In the genomic region with DNA sequence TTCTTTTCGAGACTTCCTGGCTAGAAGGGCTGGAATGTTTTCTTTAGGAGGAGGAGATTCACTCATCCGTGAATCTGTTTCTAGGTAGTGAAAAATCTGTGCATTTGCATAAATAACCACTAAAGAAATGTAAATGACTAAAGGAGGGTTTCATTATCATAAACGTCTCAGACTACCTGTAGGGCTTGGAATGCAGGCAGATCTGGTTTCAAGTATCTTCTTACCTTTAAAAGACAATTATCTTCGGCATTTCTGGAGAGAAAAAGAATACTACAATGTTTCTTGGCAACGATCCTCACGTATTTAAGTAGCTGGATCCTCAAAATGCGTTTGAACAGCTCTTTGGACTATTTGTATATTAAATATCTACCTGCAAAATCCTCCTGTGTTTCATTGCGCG, we compare ENCODE assay signal across 28 cellular contexts.
DNase-seq lines count a peak whose midpoint lies in the region; ATAC-seq and TF ChIP-seq lines count a peak whose summit lies in the region.
"Had no signal": no experiment of that assay in that cellular context is flagged by ENCODE, and none has a peak within 500 bp of the region (broad histone marks: within the 10 kb centered on the region; RNA-seq: fewer than 3 reads in every experiment).

No MANE protein-coding gene starts in this region.

- no peak overlapping the region for H2AFZ ChIP-seq in H9 (ENCODE audit: low read length)
- H2AFZ ChIP-seq in parathyroid adenoma = peak overlapping the region; percentile 64

- peak overlapping the region; percentile 99 for H3K27ac ChIP-seq in H9 (ENCODE audit: insufficient read length, low read depth, low read length)
- no peak overlapping the region for H3K27ac ChIP-seq in RWPE2 (ENCODE audit: poor library complexity, severe bottlenecking)
- H3K27ac ChIP-seq in parathyroid adenoma = peak overlapping the region; percentile 86
- H3K27ac ChIP-seq: brain microvascular endothelial cell, coronary artery, heart left ventricle, Peyer's patch, psoas muscle, skin epidermis, transverse colon had no signal

- H3K27me3 ChIP-seq in H9 (ENCODE audit: insufficient read depth, low read length) (no peaks in the 10 kb centered on the region), RWPE2 (ENCODE audit: insufficient read depth, poor library complexity, severe bottlenecking) (no peaks in the 10 kb centered on the region), parathyroid adenoma (ENCODE audit: control insufficient read depth, insufficient read depth, low read length) (no peaks in the 10 kb centered on the region)
- H3K27me3 ChIP-seq: brain microvascular endothelial cell, heart left ventricle, Peyer's patch, transverse colon had no signal

- peak overlapping the region; percentile 4 for H3T11ph ChIP-seq in H9 (ENCODE audit: low read length)

- no peak overlapping the region for H2BK120ac ChIP-seq in H9 (ENCODE audit: low read depth, low read length, poor library complexity, severe bottlenecking)

- peak overlapping the region; percentile 36 for H4K91ac ChIP-seq in H9 (ENCODE audit: insufficient read length, low read depth, low read length)

- no peaks in the 10 kb centered on the region for H4K20me1 ChIP-seq in H9 (ENCODE audit: control insufficient read depth, insufficient read depth, insufficient read length)

- ATAC-seq in RWPE2 (ENCODE audit: low read depth) (peak; percentile 27; the same call in 2 of the 3 replicates), HG03342 (IDR thresholded peaks at IDR 0.05; ENCODE audit: unreplicated experiment) (no peak)
- ATAC-seq: activated naive CD8-positive, alpha-beta T cell treated with anti-CD3 and anti-CD28 coated beads, Interleukin-2, amount 50 U/mL, for 24 hours; CD8-positive, alpha-beta T cell; GM12878; heart left ventricle; natural killer cell; psoas muscle; T-helper 17 cell had no signal

- TF ChIP-seq CTCF in H9 (conservative IDR thresholded peaks at IDR 0.05) (no peak), RWPE2 (IDR thresholded peaks at IDR 0.05; ENCODE audit: poor library complexity, severe bottlenecking) (no peak), parathyroid adenoma (IDR thresholded peaks at IDR 0.05) (no peak)

- H3K79me2 ChIP-seq in H9 (ENCODE audit: insufficient read depth, low read length) (no peaks in the 10 kb centered on the region), parathyroid adenoma (no peaks in the 10 kb centered on the region)

- H3K27me3 Mint-ChIP-seq in H9 (ENCODE audit: low read depth) = no peaks in the 10 kb centered on the region
- H3K27me3 Mint-ChIP-seq: activated naive CD8-positive, alpha-beta T cell treated with anti-CD3 and anti-CD28 coated beads, Interleukin-2, amount 50 U/mL, for 24 hours; stimulated activated naive CD8-positive, alpha-beta T cell treated with anti-CD3 and anti-CD28 coated beads, Interleukin-15, Interleukin-2, amounts not matched to agents 100 ng/mL and 50 ng/mL, for 24 hours had no signal

- H3K36me3 Mint-ChIP-seq in H9 (ENCODE audit: insufficient read depth in 1 of 3, low read depth in 3 of 3) = peaks cover 0 to 4% (median 0%) of the 10 kb centered on the region in 3 experiments; a peak in 3 of 7 replicates
- H3K36me3 Mint-ChIP-seq: CD8-positive, alpha-beta T cell; natural killer cell had no signal

- H3K4me3 Mint-ChIP-seq in H9 = peak overlapping the region; percentile 9 to 50; a peak in 4 of 5 replicates
- H3K4me3 Mint-ChIP-seq: activated naive CD8-positive, alpha-beta T cell treated with anti-CD3 and anti-CD28 coated beads, Interleukin-2, amount 50 U/mL, for 24 hours; CD8-positive, alpha-beta T cell; natural killer cell; stimulated activated naive CD8-positive, alpha-beta T cell treated with anti-CD3 and anti-CD28 coated beads, Interleukin-15, Interleukin-2, amounts not matched to agents 100 ng/mL and 50 ng/mL, for 24 hours; T-helper 17 cell had no signal

- H3K9ac ChIP-seq in H9 (ENCODE audit: extremely low read depth, insufficient read length, low read length) (no peak overlapping the region), parathyroid adenoma (no peak overlapping the region)

- peak overlapping the region; percentile 89 for H2BK5ac ChIP-seq in H9 (ENCODE audit: insufficient read length, low read length)

- H3K56ac ChIP-seq in H9 (ENCODE audit: insufficient read length, low read depth, low read length) = peak overlapping the region; percentile 88

- no peak overlapping the region for H2BK15ac ChIP-seq in H9 (ENCODE audit: low read depth, low read length)

- H3K4me3 ChIP-seq in RWPE2 (ENCODE audit: severe bottlenecking) (no peak overlapping the region), parathyroid adenoma (ENCODE audit: low read depth, low read length) (peak overlapping the region; percentile 38)
- H3K4me3 ChIP-seq: coronary artery, GM12878, heart left ventricle, Peyer's patch, psoas muscle, skin epidermis, transverse colon had no signal

- no CpG with 5 or more reads among the region's 9 CpGs for WGBS in H9 (ENCODE audit: extremely low coverage, insufficient read length, low lambda C conversion rate)

- no peaks in the 10 kb centered on the region for H3K79me1 ChIP-seq in H9 (ENCODE audit: insufficient read depth, low read depth, low read length, poor library complexity, severe bottlenecking)

- H3K36me3 ChIP-seq in RWPE2 (ENCODE audit: low read depth) (no peaks in the 10 kb centered on the region), parathyroid adenoma (ENCODE audit: control insufficient read depth, insufficient read depth, low read length) (no peaks in the 10 kb centered on the region)
- H3K36me3 ChIP-seq: brain microvascular endothelial cell, heart left ventricle, Peyer's patch, transverse colon had no signal

- no peak overlapping the region for H2BK12ac ChIP-seq in H9 (ENCODE audit: insufficient read length, low read depth, low read length)

- H3K27ac Mint-ChIP-seq in H9 = peak overlapping the region; percentile 93 to 98 (median 96)
- H3K27ac Mint-ChIP-seq: activated naive CD8-positive, alpha-beta T cell treated with anti-CD3 and anti-CD28 coated beads, Interleukin-2, amount 50 U/mL, for 24 hours; CD8-positive, alpha-beta T cell; natural killer cell; stimulated activated naive CD8-positive, alpha-beta T cell treated with anti-CD3 and anti-CD28 coated beads, Interleukin-15, Interleukin-2, amounts not matched to agents 100 ng/mL and 50 ng/mL, for 24 hours; T-helper 17 cell had no signal

- no peak overlapping the region for H3K23ac ChIP-seq in H9 (ENCODE audit: insufficient read length, low read depth, low read length)

- H3K14ac ChIP-seq in H9 (ENCODE audit: insufficient read depth, low read length) = no peak overlapping the region

- H3K23me2 ChIP-seq in H9 (ENCODE audit: insufficient read length, low read depth, low read length, poor library complexity, severe bottlenecking) = no peaks in the 10 kb centered on the region

- peaks cover 45 to 49% of the 10 kb centered on the region in 2 experiments for H3K4me1 Mint-ChIP-seq in H9
- H3K4me1 Mint-ChIP-seq: activated naive CD8-positive, alpha-beta T cell treated with anti-CD3 and anti-CD28 coated beads, Interleukin-2, amount 50 U/mL, for 24 hours; natural killer cell; T-helper 17 cell had no signal

- H3K18ac ChIP-seq in H9 (ENCODE audit: insufficient read length, low read depth, low read length) = peak overlapping the region; percentile 71

- H3K4me1 ChIP-seq in H9 (ENCODE audit: insufficient read depth, low read length) (peaks cover 19% of the 10 kb centered on the region; the same call in 1 of the 2 replicates), RWPE2 (ENCODE audit: insufficient read depth, poor library complexity, severe bottlenecking) (no peaks in the 10 kb centered on the region), parathyroid adenoma (peaks cover 11% of the 10 kb centered on the region)
- H3K4me1 ChIP-seq: heart left ventricle, Peyer's patch, psoas muscle, transverse colon had no signal

- no peaks in the 10 kb centered on the region; a peak in 2 of 5 replicates for H3K9me3 Mint-ChIP-seq in H9
- H3K9me3 Mint-ChIP-seq: activated naive CD8-positive, alpha-beta T cell treated with anti-CD3 and anti-CD28 coated beads, Interleukin-2, amount 50 U/mL, for 24 hours; CD8-positive, alpha-beta T cell; stimulated activated naive CD8-positive, alpha-beta T cell treated with anti-CD3 and anti-CD28 coated beads, Interleukin-15, Interleukin-2, amounts not matched to agents 100 ng/mL and 50 ng/mL, for 24 hours had no signal

- H3K9me3 ChIP-seq in H9 (ENCODE audit: control insufficient read depth, low read depth, low read length) (no peaks in the 10 kb centered on the region), RWPE2 (ENCODE audit: severe bottlenecking) (no peaks in the 10 kb centered on the region), parathyroid adenoma (ENCODE audit: control insufficient read depth, low read length) (no peaks in the 10 kb centered on the region)
- H3K9me3 ChIP-seq: heart left ventricle, Peyer's patch, psoas muscle, transverse colon had no signal

- no peak overlapping the region for H2AK5ac ChIP-seq in H9 (ENCODE audit: insufficient read length, low read length)

- H4K5ac ChIP-seq in H9 (ENCODE audit: insufficient read length, low read depth, low read length) = peak overlapping the region; percentile 73

- H3K4me2 ChIP-seq in H9 (ENCODE audit: insufficient read depth, insufficient read length, low read length) (peak overlapping the region; percentile 9), parathyroid adenoma (ENCODE audit: low read length) (peak overlapping the region; percentile 67)

- H3K4ac ChIP-seq in H9 (ENCODE audit: low read depth, low read length) = no peak overlapping the region; the same call in 1 of the 2 replicates

- H2BK20ac ChIP-seq in H9 (ENCODE audit: low read depth, low read length, poor library complexity, severe bottlenecking) = peak overlapping the region; percentile 60

- H4K8ac ChIP-seq in H9 (replicated peaks; ENCODE audit: insufficient read length, low read depth, low read length) = no peak overlapping the region

- DNase-seq in H9 (no peak), RWPE2 (ENCODE audit: low spot score) (no peak), iPS DF 4.7 (ENCODE audit: extremely low read depth, low spot score) (peak; percentile 87), AG20443 (ENCODE audit: low spot score) (no peak), LoVo (ENCODE audit: low spot score) (no peak), occipital lobe (lab: John Stamatoyannopoulos, UW) (no peak)
- DNase-seq: activated CD8-positive, alpha-beta memory T cell treated with anti-CD3 and anti-CD28 coated beads, Interleukin-2, amount 50 U/mL, for 4 hours; activated effector memory CD4-positive, alpha-beta T cell treated with Interleukin-2 at 50 U/mL for 16 hours; activated naive CD8-positive, alpha-beta T cell treated with anti-CD3 and anti-CD28 coated beads, Interleukin-2, amount 50 U/mL, for 24 hours; brain microvascular endothelial cell; CD8-positive, alpha-beta T cell; DMS53; GOT3; heart left ventricle; Karpas-422; natural killer cell; NCI-H1092 treated with DMSO at 0.1 percent for 48 hours; Peyer's patch; psoas muscle; stimulated activated CD4-positive, alpha-beta T cell treated with anti-CD3 and anti-CD28 coated beads, Interleukin-4, amount 100 ng/mL, for 24 hours; T-helper 17 cell; transverse colon had no signal
